25 cellular contexts compared by ENCODE assay signal in the genomic region with DNA sequence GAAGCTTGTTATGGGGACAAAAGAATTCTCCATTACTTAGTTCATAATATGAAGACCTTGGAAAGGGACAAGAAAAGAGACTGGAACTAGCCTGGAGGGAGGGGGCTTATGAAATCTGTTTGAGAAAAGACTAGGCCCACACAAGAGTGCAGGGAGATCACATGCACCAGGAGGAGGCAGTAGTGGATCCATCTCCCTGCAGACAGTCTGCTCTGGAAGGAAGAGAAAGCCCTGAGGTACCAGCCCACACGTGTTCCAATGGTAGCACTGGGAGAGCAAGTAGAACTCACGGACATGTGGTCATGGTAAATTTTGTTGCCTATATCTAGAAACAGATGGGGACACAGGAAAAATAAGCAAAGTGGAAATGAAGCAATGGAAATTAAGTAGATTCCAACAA.
A peak's percentile ranks its signal among the peaks of the same experiment; 100 is the strongest.
DNase-seq lines count a peak whose midpoint lies in the region; TF ChIP-seq lines count a peak whose summit lies in the region.
"Had no signal": no experiment of that assay in that cellular context is flagged by ENCODE, and none has a peak within 500 bp of the region (broad histone marks: within the 10 kb centered on the region; RNA-seq: fewer than 3 reads in every experiment).

No MANE protein-coding gene starts in this region.

- peak; percentile 66 for DNase-seq in DMS53 (lab: John Stamatoyannopoulos, UW)
- no peak for DNase-seq in DMS53 treated with DMSO at 0.1 percent for 48 hours (lab: John Stamatoyannopoulos, UW; ENCODE audit: unreplicated experiment)
- no peak for DNase-seq in WERI-Rb-1
- DNase-seq in neural progenitor cell (ENCODE audit: low spot score), result no peak
- DNase-seq in NCI-H1694 (lab: John Stamatoyannopoulos, UW), result no peak
- DNase-seq in brain microvascular endothelial cell, result no peak
- DNase-seq in COLO829 (ENCODE audit: low spot score), result no peak
- DNase-seq: 8988T; activated CD4-positive, alpha-beta T cell treated with anti-CD3 and anti-CD28 coated beads for 36 hours; activated CD8-positive, alpha-beta T cell treated with anti-CD3 and anti-CD28 coated beads, Interleukin-2, amount 10 ng/mL, durations not matched to agents 7 days and 5 days; activated naive CD4-positive, alpha-beta T cell treated with anti-CD3 and anti-CD28 coated beads, Interleukin-2, amount 10 ng/mL, durations not matched to agents 7 days and 5 days; adrenal gland; left ventricle myocardium superior; NCI-H1092 treated with DMSO at 0.1 percent for 48 hours; NCI-H2081; NCI-H524 treated with DMSO at 0.1 percent for 48 hours; right cardiac atrium; Right ventricle myocardium superior; spleen; stimulated activated CD4-positive, alpha-beta T cell treated with anti-CD3 and anti-CD28 coated beads, Interleukin-2, amount 100 ng/mL, for 24 hours; testis had no signal

- H3F3A ChIP-seq in neural progenitor cell (ENCODE audit: low read depth), result peaks cover 4% of the 10 kb centered on the region

- no peaks in the 10 kb centered on the region for H3K4me1 ChIP-seq in neural progenitor cell
- H3K4me1 ChIP-seq: adrenal gland, spleen, testis had no signal

- no peaks in the 10 kb centered on the region for H3K36me3 Mint-ChIP-seq in neural progenitor cell
- H3K36me3 Mint-ChIP-seq: activated naive CD4-positive, alpha-beta T cell treated with anti-CD3 and anti-CD28 coated beads, Interleukin-2, amount 10 ng/mL, durations not matched to agents 7 days and 5 days had no signal

- H4K20me1 ChIP-seq in neural progenitor cell (ENCODE audit: low read depth), result no peaks in the 10 kb centered on the region

- H3K27ac Mint-ChIP-seq in neural progenitor cell, result no peak overlapping the region
- H3K27ac Mint-ChIP-seq: activated CD4-positive, alpha-beta T cell treated with anti-CD3 and anti-CD28 coated beads for 36 hours; activated CD8-positive, alpha-beta T cell treated with anti-CD3 and anti-CD28 coated beads, Interleukin-2, amount 10 ng/mL, durations not matched to agents 7 days and 5 days; activated naive CD4-positive, alpha-beta T cell treated with anti-CD3 and anti-CD28 coated beads, Interleukin-2, amount 10 ng/mL, durations not matched to agents 7 days and 5 days; activated T-helper 17 cell treated with anti-CD3 and anti-CD28 coated beads, Interleukin-2, amount 50 U/mL, for 72 hours; stimulated activated naive CD8-positive, alpha-beta T cell treated with anti-CD3 and anti-CD28 coated beads, Interleukin-15, Interleukin-2, amounts not matched to agents 100 ng/mL and 50 ng/mL, for 24 hours had no signal

- in situ Hi-C loops in brain microvascular endothelial cell (cut with HindIII; ENCODE audit: low pct_ligation_motif_present, low sequenced_read_pairs), result no loop called here

- H3K27ac ChIP-seq in WERI-Rb-1 (no peak overlapping the region), neural progenitor cell (no peak overlapping the region), brain microvascular endothelial cell (no peak overlapping the region)
- H3K27ac ChIP-seq: adrenal gland, spleen, testis had no signal

- H3K27me3 ChIP-seq in WERI-Rb-1 (ENCODE audit: insufficient read depth, low read depth, severe bottlenecking) (no peaks in the 10 kb centered on the region), neural progenitor cell (no peaks in the 10 kb centered on the region), brain microvascular endothelial cell (replicated peaks) (no peaks in the 10 kb centered on the region)
- H3K27me3 ChIP-seq: adrenal gland, spleen, testis had no signal

- H3K9me3 ChIP-seq in WERI-Rb-1 (ENCODE audit: severe bottlenecking) (no peaks in the 10 kb centered on the region), neural progenitor cell (ENCODE audit: low read depth) (no peaks in the 10 kb centered on the region)
- H3K9me3 ChIP-seq: adrenal gland, testis had no signal

- no peaks in the 10 kb centered on the region for H3K4me1 Mint-ChIP-seq in neural progenitor cell
- H3K4me1 Mint-ChIP-seq: activated CD4-positive, alpha-beta T cell treated with anti-CD3 and anti-CD28 coated beads for 36 hours; activated naive CD4-positive, alpha-beta T cell treated with anti-CD3 and anti-CD28 coated beads, Interleukin-2, amount 10 ng/mL, durations not matched to agents 7 days and 5 days; activated T-helper 17 cell treated with anti-CD3 and anti-CD28 coated beads, Interleukin-2, amount 50 U/mL, for 72 hours; central memory CD8-positive, alpha-beta T cell had no signal

- no peaks in the 10 kb centered on the region for H3K27me3 Mint-ChIP-seq in neural progenitor cell (ENCODE audit: insufficient read depth, low read depth)
- H3K27me3 Mint-ChIP-seq: activated CD4-positive, alpha-beta T cell treated with anti-CD3 and anti-CD28 coated beads for 36 hours; activated naive CD4-positive, alpha-beta T cell treated with anti-CD3 and anti-CD28 coated beads, Interleukin-2, amount 10 ng/mL, durations not matched to agents 7 days and 5 days; activated T-helper 17 cell treated with anti-CD3 and anti-CD28 coated beads, Interleukin-2, amount 50 U/mL, for 72 hours; central memory CD8-positive, alpha-beta T cell; stimulated activated naive CD8-positive, alpha-beta T cell treated with anti-CD3 and anti-CD28 coated beads, Interleukin-15, Interleukin-2, amounts not matched to agents 100 ng/mL and 50 ng/mL, for 24 hours had no signal

- H3K9me3 Mint-ChIP-seq in neural progenitor cell, result no peaks in the 10 kb centered on the region

- H3K36me3 ChIP-seq in WERI-Rb-1 (no peaks in the 10 kb centered on the region), neural progenitor cell (no peaks in the 10 kb centered on the region), brain microvascular endothelial cell (replicated peaks) (no peaks in the 10 kb centered on the region)
- H3K36me3 ChIP-seq: adrenal gland, spleen had no signal

- 0 out of 2 replicates have a peak, but pooled peaks have one; percentile 15 for TF ChIP-seq CTCF in WERI-Rb-1 (IDR thresholded peaks at IDR 0.05; ENCODE audit: low read depth, low read length)
- peak; percentile 13 for TF ChIP-seq CTCF in neural progenitor cell (IDR thresholded peaks at IDR 0.05)
- TF ChIP-seq CTCF in brain microvascular endothelial cell (IDR thresholded peaks at IDR 0.05; ENCODE audit: low read depth, low read length, missing control alignments), result no peak

- H2AFZ ChIP-seq in neural progenitor cell (replicated peaks), result no peak overlapping the region

- no peak overlapping the region for H3K4me3 Mint-ChIP-seq in neural progenitor cell
- H3K4me3 Mint-ChIP-seq: activated CD4-positive, alpha-beta T cell treated with anti-CD3 and anti-CD28 coated beads for 36 hours; activated CD8-positive, alpha-beta T cell treated with anti-CD3 and anti-CD28 coated beads, Interleukin-2, amount 10 ng/mL, durations not matched to agents 7 days and 5 days; activated naive CD4-positive, alpha-beta T cell treated with anti-CD3 and anti-CD28 coated beads, Interleukin-2, amount 10 ng/mL, durations not matched to agents 7 days and 5 days; activated T-helper 17 cell treated with anti-CD3 and anti-CD28 coated beads, Interleukin-2, amount 50 U/mL, for 72 hours; central memory CD8-positive, alpha-beta T cell; stimulated activated naive CD8-positive, alpha-beta T cell treated with anti-CD3 and anti-CD28 coated beads, Interleukin-15, Interleukin-2, amounts not matched to agents 100 ng/mL and 50 ng/mL, for 24 hours had no signal

- H3K9ac ChIP-seq in neural progenitor cell, result no peak overlapping the region

- TF ChIP-seq RAD21 in Ishikawa (IDR thresholded peaks at IDR 0.05; ENCODE audit: low read depth), result peak; percentile 25; the same call in 1 of the 2 replicates

- no peaks in the 10 kb centered on the region for H3K79me2 ChIP-seq in neural progenitor cell (ENCODE audit: low read depth)

- no peak overlapping the region for H3K4me2 ChIP-seq in neural progenitor cell

- H3K4me3 ChIP-seq in WERI-Rb-1 (ENCODE audit: low read depth, low read length), result no peak overlapping the region
- no peak overlapping the region for H3K4me3 ChIP-seq in neural progenitor cell
- H3K4me3 ChIP-seq in brain microvascular endothelial cell (ENCODE audit: low read depth, low read length), result no peak overlapping the region
- H3K4me3 ChIP-seq: adrenal gland, spleen, testis had no signal

- TF ChIP-seq EP300 in Ishikawa (IDR thresholded peaks at IDR 0.05; ENCODE audit: borderline replicate concordance), result no peak

TF ChIP-seq in Ishikawa, 13 proteins besides CTCF, POLR2A, EP300 and RAD21:
- TF ChIP-seq ZBTB7A (IDR thresholded peaks at IDR 0.05; ENCODE audit: low read depth) (no peak), TEAD4 (IDR thresholded peaks at IDR 0.05) (no peak), CREB1 (IDR thresholded peaks at IDR 0.05; ENCODE audit: low read depth) (no peak), CEBPB (IDR thresholded peaks at IDR 0.05) (no peak), EGR1 (IDR thresholded peaks at IDR 0.05) (no peak), FOXM1 (IDR thresholded peaks at IDR 0.05; ENCODE audit: borderline replicate concordance, low read depth) (no peak)
- TF ChIP-seq, protein P1, sequence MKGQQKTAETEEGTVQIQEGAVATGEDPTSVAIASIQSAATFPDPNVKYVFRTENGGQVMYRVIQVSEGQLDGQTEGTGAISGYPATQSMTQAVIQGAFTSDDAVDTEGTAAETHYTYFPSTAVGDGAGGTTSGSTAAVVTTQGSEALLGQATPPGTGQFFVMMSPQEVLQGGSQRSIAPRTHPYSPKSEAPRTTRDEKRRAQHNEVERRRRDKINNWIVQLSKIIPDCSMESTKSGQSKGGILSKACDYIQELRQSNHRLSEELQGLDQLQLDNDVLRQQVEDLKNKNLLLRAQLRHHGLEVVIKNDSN (IDR thresholded peaks at IDR 0.05), result no peak
TF ChIP-seq in Ishikawa: peak in this region for 0.
